ENCODE assay signal across 28 cellular contexts in genomic region chr12:121252712-121253345, GRCh38. TPM values are rescaled to one million over a fixed set of nuclear protein-coding genes. Genes with fewer than 3 reads are reported as not detected.
DNase-seq lines count a peak whose midpoint lies in the region; ATAC-seq and TF ChIP-seq lines count a peak whose summit lies in the region.
"Had no signal": no experiment of that assay in that cellular context is flagged by ENCODE, and none has a peak within 500 bp of the region (broad histone marks: within the 10 kb centered on the region; RNA-seq: fewer than 3 reads in every experiment).

No MANE protein-coding gene starts in this region.

- H3K4ac ChIP-seq in IMR-90 (ENCODE audit: low read depth, low read length) (no peak overlapping the region), neuronal stem cell (ENCODE audit: low read length) (no peak overlapping the region)

- no peak overlapping the region for H2BK20ac ChIP-seq in IMR-90 (ENCODE audit: low read depth, low read length)

- H3K23ac ChIP-seq in IMR-90 (ENCODE audit: low read depth, low read length) = no peak overlapping the region
- peak overlapping the region; percentile 29 for H3K23ac ChIP-seq in neuronal stem cell (ENCODE audit: low read depth, low read length, poor library complexity)

- no peak for TF ChIP-seq CTCF in IMR-90 (conservative IDR thresholded peaks at IDR 0.05; ENCODE audit: low read depth, low read length)

- no peak overlapping the region for H3K4me3 ChIP-seq in IMR-90 (ENCODE audit: insufficient read depth, low read depth, low read length)
- H3K4me3 ChIP-seq in neuronal stem cell (ENCODE audit: low read length in 2 of 2) = no peak overlapping the region
- H3K4me3 ChIP-seq: coronary artery, HAP-1, lung, neural progenitor cell, sigmoid colon, stomach, transverse colon had no signal

- H2BK120ac ChIP-seq in IMR-90 (ENCODE audit: low read depth, low read length) (no peak overlapping the region), neuronal stem cell (ENCODE audit: low read depth, low read length) (no peak overlapping the region)

- H3K18ac ChIP-seq in IMR-90 (ENCODE audit: low read depth, low read length) = no peak overlapping the region
- no peak overlapping the region for H3K18ac ChIP-seq in neuronal stem cell (ENCODE audit: low read length)

- in situ Hi-C loops in IMR-90 (cut with MboI; ENCODE audit: low sequenced_read_pairs) = no loop called here

- no peaks in the 10 kb centered on the region for H3K4me1 ChIP-seq in IMR-90 (ENCODE audit: control insufficient read depth, insufficient read depth, low read length)
- no peaks in the 10 kb centered on the region for H3K4me1 ChIP-seq in neuronal stem cell (ENCODE audit: control insufficient read depth in 2 of 2, insufficient read depth in 1 of 2, low read depth in 1 of 2, low read length in 2 of 2)
- H3K4me1 ChIP-seq: HAP-1, neural progenitor cell, sigmoid colon, stomach, transverse colon had no signal

- WGBS in IMR-90 (ENCODE audit: extremely low coverage in 2 of 2, insufficient read length in 1 of 2), 2 experiments = 100% methylated on average over 4 of the region's 9 CpGs; no CpG with 5 or more reads in 1 of the 2 experiments
- WGBS in neuronal stem cell (ENCODE audit: extremely low coverage in 2 of 2, insufficient read length in 2 of 2, insufficient replicate concordance in 1 of 2), 2 donors = no CpG with 5 or more reads among the region's 9 CpGs

- intact Hi-C loops in IMR-90 (cut with micrococcal nuclease) = no loop called here

- no peak overlapping the region for H3K4me2 ChIP-seq in IMR-90 (ENCODE audit: low read depth, low read length)
- H3K4me2 ChIP-seq in neuronal stem cell (ENCODE audit: insufficient read depth, low read length, poor library complexity, severe bottlenecking) = no peak overlapping the region
- H3K4me2 ChIP-seq: neural progenitor cell had no signal

- no peaks in the 10 kb centered on the region for H3K27me3 Mint-ChIP-seq in activated naive CD8-positive, alpha-beta T cell treated with anti-CD3 and anti-CD28 coated beads for 36 hours
- H3K27me3 Mint-ChIP-seq: activated CD8-positive, alpha-beta T cell treated with anti-CD3 and anti-CD28 coated beads for 36 hours; progenitor cell of endocrine pancreas had no signal

- no peaks in the 10 kb centered on the region for H3K79me1 ChIP-seq in IMR-90 (ENCODE audit: low read depth in 1 of 2, low read length in 2 of 2)
- H3K79me1 ChIP-seq in neuronal stem cell (ENCODE audit: low read depth, low read length) = no peaks in the 10 kb centered on the region

- H2BK12ac ChIP-seq in neuronal stem cell (ENCODE audit: low read length) = no peak overlapping the region

- H4K91ac ChIP-seq in IMR-90 (ENCODE audit: insufficient read depth, low read depth, low read length) (no peak overlapping the region), neuronal stem cell (ENCODE audit: low read depth, low read length, poor library complexity) (no peak overlapping the region)

- no peak overlapping the region for H3K9ac ChIP-seq in IMR-90 (ENCODE audit: low read depth, low read length)
- H3K9ac ChIP-seq in neuronal stem cell (ENCODE audit: low read depth, low read length, poor library complexity) = peak overlapping the region; percentile 54
- H3K9ac ChIP-seq: neural progenitor cell had no signal

- peaks cover 55% of the 10 kb centered on the region for H3K36me3 ChIP-seq in IMR-90 (ENCODE audit: control insufficient read depth, insufficient read depth, low read length)
- H3K36me3 ChIP-seq in neuronal stem cell (replicated peaks in 1 of 2; ENCODE audit: control insufficient read depth in 2 of 2, insufficient read depth in 2 of 2, low read length in 2 of 2) = peaks cover 47 to 90% of the 10 kb centered on the region in 2 donors
- H3K36me3 ChIP-seq: neural progenitor cell had no signal

- dilution Hi-C loops in IMR-90 (cut with HindIII; ENCODE audit: low sequenced_read_pairs, unreplicated experiment) = no loop called here

- peak overlapping the region; percentile 72 for H2AK9ac ChIP-seq in IMR-90 (replicated peaks; ENCODE audit: low read depth, low read length, poor library complexity)

- no peak overlapping the region for H4K5ac ChIP-seq in IMR-90 (ENCODE audit: low read depth, low read length)

- no peaks in the 10 kb centered on the region for H3K9me3 Mint-ChIP-seq in activated naive CD8-positive, alpha-beta T cell treated with anti-CD3 and anti-CD28 coated beads for 36 hours
- H3K9me3 Mint-ChIP-seq: activated CD8-positive, alpha-beta T cell treated with anti-CD3 and anti-CD28 coated beads for 36 hours; neural progenitor cell had no signal

- no peak overlapping the region for H2AK5ac ChIP-seq in IMR-90 (ENCODE audit: low read depth, low read length)
- H2AK5ac ChIP-seq in neuronal stem cell (ENCODE audit: low read depth, low read length) = no peak overlapping the region

- no TSS peak for BruUV-seq in IMR-90 (replicated peaks; lab: Mats Ljungman, UMichigan)

- H3K9me1 ChIP-seq in IMR-90 (ENCODE audit: insufficient read depth, low read length) = peaks cover 11% of the 10 kb centered on the region; the same call in 1 of the 2 replicates

- H4K20me1 ChIP-seq in IMR-90 (ENCODE audit: insufficient read depth, low read length) = no peaks in the 10 kb centered on the region

- H3K27ac Mint-ChIP-seq in activated naive CD8-positive, alpha-beta T cell treated with anti-CD3 and anti-CD28 coated beads for 36 hours = peak overlapping the region; percentile 64
- H3K27ac Mint-ChIP-seq: progenitor cell of endocrine pancreas had no signal

- no peak overlapping the region for H2BK15ac ChIP-seq in IMR-90 (ENCODE audit: low read depth, low read length)
- H2BK15ac ChIP-seq in neuronal stem cell (ENCODE audit: low read length) = no peak overlapping the region

- H2BK5ac ChIP-seq in IMR-90 (ENCODE audit: low read depth, low read length, poor library complexity, severe bottlenecking) = no peak overlapping the region
- H2BK5ac ChIP-seq in neuronal stem cell (ENCODE audit: low read length) = no peak overlapping the region

- H3K27me3 ChIP-seq in IMR-90 (ENCODE audit: control insufficient read depth, insufficient read depth, low read length) (no peaks in the 10 kb centered on the region), neuronal stem cell (ENCODE audit: control insufficient read depth in 3 of 3, insufficient read depth in 3 of 3, low read depth in 1 of 3, low read length in 3 of 3) (no peaks in the 10 kb centered on the region)
- H3K27me3 ChIP-seq: neural progenitor cell, sigmoid colon, stomach, transverse colon had no signal

- CTCF ChIA-PET in IMR-90 (lab: Yijun Ruan, JAX) = no interaction called here

- H2AFZ ChIP-seq in IMR-90 (replicated peaks; ENCODE audit: low read length, poor library complexity) (no peak overlapping the region), neuronal stem cell (ENCODE audit: low read length) (no peak overlapping the region)
- H2AFZ ChIP-seq: neural progenitor cell had no signal

- H3K4me3 Mint-ChIP-seq in activated naive CD8-positive, alpha-beta T cell treated with anti-CD3 and anti-CD28 coated beads for 36 hours = no peak overlapping the region
- H3K4me3 Mint-ChIP-seq: activated CD8-positive, alpha-beta T cell treated with anti-CD3 and anti-CD28 coated beads for 36 hours; neural progenitor cell had no signal

- H3K27ac ChIP-seq in IMR-90 (ENCODE audit: insufficient read depth, low read length) = no peak overlapping the region
- no peak overlapping the region for H3K27ac ChIP-seq in neuronal stem cell (replicated peaks; ENCODE audit: low read length)
- H3K27ac ChIP-seq: 22Rv1, coronary artery, neural progenitor cell, sigmoid colon, stomach, transverse colon had no signal

- H3K4me1 Mint-ChIP-seq in activated naive CD8-positive, alpha-beta T cell treated with anti-CD3 and anti-CD28 coated beads for 36 hours = peaks cover 8% of the 10 kb centered on the region
- H3K4me1 Mint-ChIP-seq: neural progenitor cell had no signal

- no peak overlapping the region for H3K14ac ChIP-seq in IMR-90 (replicated peaks; ENCODE audit: low read depth, low read length)
- H3K14ac ChIP-seq in neuronal stem cell (ENCODE audit: low read length) = no peak overlapping the region

- no peak for ATAC-seq in IMR-90 (ENCODE audit: low read depth)

- H4K8ac ChIP-seq in IMR-90 (ENCODE audit: low read depth in 2 of 2, low read length in 2 of 2) = no peak overlapping the region
- H4K8ac ChIP-seq in neuronal stem cell (ENCODE audit: low read depth, low read length) = no peak overlapping the region

- H3K36me3 Mint-ChIP-seq in activated naive CD8-positive, alpha-beta T cell treated with anti-CD3 and anti-CD28 coated beads for 36 hours = peaks cover 50% of the 10 kb centered on the region

- H3K56ac ChIP-seq in IMR-90 (ENCODE audit: extremely low read depth, insufficient read depth, low read length) = no peak overlapping the region

- no peak for TF ChIP-seq POLR2A in IMR-90 (IDR thresholded peaks at IDR 0.05; ENCODE audit: low read depth, low read length)

- H3K9me3 ChIP-seq in IMR-90 (ENCODE audit: control insufficient read depth, insufficient read depth, low read length) (no peaks in the 10 kb centered on the region), neuronal stem cell (replicated peaks in 1 of 2; ENCODE audit: control insufficient read depth in 2 of 2, insufficient read depth in 1 of 2, low read depth in 1 of 2, low read length in 2 of 2) (peaks cover 2 to 4% of the 10 kb centered on the region in 2 donors)
- H3K9me3 ChIP-seq: HAP-1, sigmoid colon, stomach, transverse colon had no signal

- TF ChIP-seq RAD21 in IMR-90 (IDR thresholded peaks at IDR 0.05; ENCODE audit: low read length) = no peak

- POLR2A ChIA-PET in IMR-90 (lab: Charles Lee; ENCODE audit: unreplicated experiment) = no interaction called here

- DNase-seq in NCI-H82 (lab: John Stamatoyannopoulos, UW) = peak; percentile 35
- no peak for DNase-seq in NCI-H82 treated with DMSO at 0.1 percent for 48 hours (lab: John Stamatoyannopoulos, UW; ENCODE audit: unreplicated experiment)
- DNase-seq in IMR-90 = no peak
- no peak for DNase-seq in activated naive CD8-positive, alpha-beta T cell treated with anti-CD3 and anti-CD28 coated beads for 36 hours
- DNase-seq in neuronal stem cell (ENCODE audit: low spot score) = no peak
- DNase-seq in NCI-H1105 (lab: John Stamatoyannopoulos, UW) = no peak
- DNase-seq in effector CD8-positive, alpha-beta T cell (lab: John Stamatoyannopoulos, UW) = no peak
- no peak for DNase-seq in MV-4-11 (lab: John Stamatoyannopoulos, UW)
- DNase-seq: activated CD8-positive, alpha-beta T cell treated with anti-CD3 and anti-CD28 coated beads for 36 hours; activated gamma-delta T cell treated with Interleukin-2 at 50 U/mL for 16 hours; AML-193; amniotic stem cell; DMS153; NCI-H1092; NCI-H187 treated with DMSO at 0.1 percent for 48 hours; NCI-H226; NCI-H774; Right ventricle myocardium superior; sigmoid colon; stimulated activated CD4-positive, alpha-beta T cell treated with anti-CD3 and anti-CD28 coated beads, Interleukin-15, amount 100 ng/mL, for 24 hours; stomach; transverse colon had no signal

RNA-seq across cellular contexts. Expression of gene P2RX4, which starts 42.9 kb away (rescaled TPM):
- total RNA-seq in IMR-90 (2012; rRNA removed) = 8.3 and 9.5 TPM in 2 replicates
- 12.6 and 13.6 TPM in 2 replicates for polyA plus RNA-seq in IMR-90 (2012; rRNA removed)
- polyA plus RNA-seq in IMR-90 (2012; cell fraction: cytosol; rRNA removed) = 19.9 and 29.3 TPM in 2 replicates
- 19.5 and 20.0 TPM in 2 replicates for polyA plus RNA-seq in IMR-90 (2012; cell fraction: nucleus; rRNA removed; ENCODE audit: low replicate concordance)
- 10 to 100 TPM; 17.8 to 19.0 TPM for total RNA-seq in activated naive CD8-positive, alpha-beta T cell treated with anti-CD3 and anti-CD28 coated beads for 36 hours
- 9.9 TPM for polyA plus RNA-seq in neuronal stem cell (2013, experiment 1 of 2)
- polyA plus RNA-seq in neuronal stem cell (2013, experiment 2 of 2) = 10.7 TPM

RNA-seq across cellular contexts. Expression of gene CAMKK2, which starts 43.7 kb away (rescaled TPM):
- 15.0 and 15.2 TPM in 2 replicates for total RNA-seq in IMR-90 (2012; rRNA removed)
- 24.7 and 25.7 TPM in 2 replicates for polyA plus RNA-seq in IMR-90 (2012; rRNA removed)
- polyA plus RNA-seq in IMR-90 (2012; cell fraction: cytosol; rRNA removed) = 22.6 and 26.2 TPM in 2 replicates
- polyA plus RNA-seq in IMR-90 (2012; cell fraction: nucleus; rRNA removed; ENCODE audit: low replicate concordance) = 48.0 and 52.9 TPM in 2 replicates
- total RNA-seq in activated naive CD8-positive, alpha-beta T cell treated with anti-CD3 and anti-CD28 coated beads for 36 hours = 10 to 100 TPM; 37.6 to 38.6 TPM
- polyA plus RNA-seq in neuronal stem cell (2013, experiment 1 of 2) = 24.5 TPM
- 24.3 TPM for polyA plus RNA-seq in neuronal stem cell (2013, experiment 2 of 2)
